Comparison of ENCODE assay signal across 9 cellular contexts in the genomic region with DNA sequence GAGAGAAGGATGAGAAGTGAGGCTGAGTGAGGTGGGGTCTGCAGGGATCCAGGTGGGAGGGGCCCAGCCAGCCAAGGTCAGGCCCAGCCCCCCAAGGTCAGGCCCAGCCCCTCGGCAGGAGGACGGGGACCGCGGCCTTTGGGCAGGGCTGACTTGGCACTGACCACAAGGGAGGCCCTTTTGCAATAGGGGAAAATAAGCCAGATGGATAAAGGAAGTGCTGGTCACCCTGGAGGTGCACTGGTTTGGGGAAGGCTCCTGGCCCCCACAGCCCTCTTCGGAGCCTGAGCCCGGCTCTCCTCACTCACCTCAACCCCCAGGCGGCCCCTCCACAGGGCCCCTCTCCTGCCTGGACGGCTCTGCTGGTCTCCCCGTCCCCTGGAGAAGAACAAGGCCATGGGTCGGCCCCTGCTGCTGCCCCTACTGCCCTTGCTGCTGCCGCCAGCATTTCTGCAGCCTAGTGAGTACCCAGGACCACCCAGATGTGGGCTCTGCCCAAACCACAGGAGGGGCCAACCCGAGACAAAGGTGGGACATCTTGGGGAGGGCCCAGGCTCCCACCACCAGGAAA. TPM values are rescaled to one million over a fixed set of nuclear protein-coding genes. Genes with fewer than 3 reads are reported as not detected.
DNase-seq lines count a peak whose midpoint lies in the region; ATAC-seq and TF ChIP-seq lines count a peak whose summit lies in the region.
"Had no signal": no experiment of that assay in that cellular context is flagged by ENCODE, and none has a peak within 500 bp of the region (broad histone marks: within the 10 kb centered on the region; RNA-seq: fewer than 3 reads in every experiment).

TSS of gene PILRA (plus strand) at position 227 of the 571 bp plus-strand sequence. CDS start at position 397, 170 bp downstream.

- H3K27me3 ChIP-seq in adipocyte (replicated peaks; ENCODE audit: control insufficient read depth, insufficient read depth, low read length) (no peaks in the 10 kb centered on the region), layer of hippocampus (ENCODE audit: control insufficient read depth, insufficient read depth, low read length) (no peaks in the 10 kb centered on the region)

- H3K9ac ChIP-seq in adipocyte (ENCODE audit: low read length): peak within 1 kb of the TSS; percentile 60

- H3K4me3 ChIP-seq in adipocyte (ENCODE audit: low read length): peak within 1 kb of the TSS; percentile 50

- no peaks in the 10 kb centered on the region for H3K9me3 ChIP-seq in adipocyte (ENCODE audit: control insufficient read depth, low read length)

- no peak for TF ChIP-seq CTCF in GM10248 (IDR thresholded peaks at IDR 0.05; ENCODE audit: control extremely low read depth, extremely low read depth, low read depth, missing control alignments)

- no peaks in the 10 kb centered on the region for H3K36me3 ChIP-seq in adipocyte (ENCODE audit: control insufficient read depth, insufficient read depth, low read length, severe bottlenecking)

- CTCF ChIA-PET in GM10248 (lab: Yijun Ruan, JAX): interaction anchor here (1.3 to 2.6 kb wide), 2 partner anchors 34 to 35 kb away, joined by 3 to 16 read pairs; no protein-coding TSS in a partner anchor

- ATAC-seq in GM21737 (IDR thresholded peaks at IDR 0.05; ENCODE audit: unreplicated experiment): no peak
- no peak; the same call in 2 of the 3 replicates for ATAC-seq in SK-N-SH treated with all-trans-retinoic acid at 6 μM for 48 hours

- peak within 1 kb of the TSS; percentile 77 for H3K27ac ChIP-seq in layer of hippocampus (ENCODE audit: low read depth, low read length)
- peak within 1 kb of the TSS; percentile 24 for H3K27ac ChIP-seq in substantia nigra (ENCODE audit: low read depth, low read length, poor library complexity, severe bottlenecking)

- DNase-seq in T-helper 1 cell: no peak
- DNase-seq in adipocyte (ENCODE audit: low read depth): peak; percentile 7
- DNase-seq in substantia nigra (lab: John Stamatoyannopoulos, UW): peak in 8 of 49 donors; percentile 4 to 42 (median 17)
- no peak for DNase-seq in GM10248 (ENCODE audit: extremely low spot score)
- DNase-seq: 8988T had no signal

- intact Hi-C loops in T-helper 1 cell treated with Interleukin-12 subunit alpha and Interleukin-12 subunit beta and Interleukin-4 antibody, amounts not matched to agents 30 ng/mL and 1 ng/mL, for 36 hours (cut with micrococcal nuclease): no loop called here

- H3K4me1 ChIP-seq in adipocyte (ENCODE audit: control insufficient read depth, insufficient read depth, low read length): peaks cover 27% of the 10 kb centered on the region

- POLR2A ChIA-PET in GM10248 (lab: Yijun Ruan, JAX): no interaction called here

TF ChIP-seq in SK-N-SH treated with all-trans-retinoic acid at 6 μM for 48 hours, 23 proteins besides CTCF, POLR2A, EP300 and RAD21:
- TF ChIP-seq ESRRG (CRISPR knock-in tag; IDR thresholded peaks at IDR 0.05): no peak
- TF ChIP-seq OSR1 (CRISPR knock-in tag; IDR thresholded peaks at IDR 0.05): no peak
- TF ChIP-seq PPARA (CRISPR knock-in tag; IDR thresholded peaks at IDR 0.05; ENCODE audit: borderline replicate concordance): no peak
- TF ChIP-seq TOX (CRISPR knock-in tag; IDR thresholded peaks at IDR 0.05; ENCODE audit: borderline replicate concordance): no peak
- no peak for TF ChIP-seq ZNF70 (CRISPR knock-in tag; IDR thresholded peaks at IDR 0.05)
- no peak for TF ChIP-seq ISL1 (CRISPR knock-in tag; IDR thresholded peaks at IDR 0.05)
- TF ChIP-seq BACH2 (CRISPR knock-in tag; IDR thresholded peaks at IDR 0.05; ENCODE audit: borderline replicate concordance): no peak

RNA-seq across cellular contexts. Expression of gene PILRA, which starts in this region (rescaled TPM):
- 11.7 and 11.8 TPM in 2 replicates for total RNA-seq in T-helper 1 cell treated with Interleukin-12 subunit alpha and Interleukin-12 subunit beta and Interleukin-4 antibody, amounts not matched to agents 30 ng/mL and 1 ng/mL, for 36 hours
